31 cellular contexts compared by ENCODE assay signal in genomic region chr7:131493559-131493958, GRCh38.
DNase-seq lines count a peak whose midpoint lies in the region; ATAC-seq and TF ChIP-seq lines count a peak whose summit lies in the region.
"Had no signal": no experiment of that assay in that cellular context is flagged by ENCODE, and none has a peak within 500 bp of the region (broad histone marks: within the 10 kb centered on the region; RNA-seq: fewer than 3 reads in every experiment).

No MANE protein-coding gene starts in this region.

- peaks cover 97% of the 10 kb centered on the region for H3F3A ChIP-seq in GM23248 (ENCODE audit: insufficient read depth)
- H3F3A ChIP-seq in SK-N-SH (replicated peaks; ENCODE audit: insufficient read depth), result peaks cover 98% of the 10 kb centered on the region

- no peaks in the 10 kb centered on the region for H3K4me1 Mint-ChIP-seq in stimulated activated effector memory CD8-positive, alpha-beta T cell treated with anti-CD3 and anti-CD28 coated beads, Interleukin-12 subunit alpha, Interleukin-12 subunit beta, amount 100 ng/mL, for 72 hours
- H3K4me1 Mint-ChIP-seq: activated CD4-positive, alpha-beta T cell treated with anti-CD3 and anti-CD28 coated beads for 36 hours; activated naive CD4-positive, alpha-beta T cell treated with anti-CD3 and anti-CD28 coated beads, Interleukin-2, amount 10 ng/mL, durations not matched to agents 7 days and 5 days; naive thymus-derived CD4-positive, alpha-beta T cell; stimulated activated memory B cell treated with anti-CD40 and anti-IgM and Interleukin-4, amounts not matched to agents 10 μg/mL and 1 μg/mL and 100 μg/mL, for 72 hours had no signal

- no peaks in the 10 kb centered on the region for H3K79me2 ChIP-seq in GM23248 (ENCODE audit: insufficient read depth)
- H3K79me2 ChIP-seq in SK-N-SH (ENCODE audit: insufficient read depth), result no peaks in the 10 kb centered on the region

- H3K4me2 ChIP-seq in GM23248 (ENCODE audit: unreplicated experiment) (no peak overlapping the region), SK-N-SH (no peak overlapping the region)

- peaks cover 22% of the 10 kb centered on the region for H3K36me3 Mint-ChIP-seq in stimulated activated effector memory CD8-positive, alpha-beta T cell treated with anti-CD3 and anti-CD28 coated beads, Interleukin-12 subunit alpha, Interleukin-12 subunit beta, amount 100 ng/mL, for 72 hours

- H3K27ac ChIP-seq in GM23248, result peak overlapping the region; percentile 65
- peak overlapping the region; percentile 39 to 53; a peak in 3 of 4 replicates for H3K27ac ChIP-seq in SK-N-SH (ENCODE audit: low read depth in 2 of 2, low read length in 1 of 2)
- H3K27ac ChIP-seq in upper lobe of left lung, result no peak overlapping the region
- H3K27ac ChIP-seq: adrenal gland, body of pancreas, foreskin keratinocyte, psoas muscle had no signal

- H3K9ac ChIP-seq in GM23248, result no peak overlapping the region
- no peak overlapping the region for H3K9ac ChIP-seq in SK-N-SH

- no peak for ATAC-seq in upper lobe of left lung (ENCODE audit: low FRiP score in 2 of 2)
- ATAC-seq in stimulated activated effector memory CD8-positive, alpha-beta T cell treated with anti-CD3 and anti-CD28 coated beads, Interleukin-12 subunit alpha, Interleukin-12 subunit beta, amount 100 ng/mL, for 72 hours, result no peak
- ATAC-seq: activated CD4-positive, alpha-beta T cell treated with anti-CD3 and anti-CD28 coated beads for 36 hours; activated CD8-positive, alpha-beta T cell treated with anti-CD3 and anti-CD28 coated beads, Interleukin-2, amount 10 ng/mL, durations not matched to agents 7 days and 5 days; body of pancreas; esophagus mucosa; foreskin keratinocyte; naive thymus-derived CD4-positive, alpha-beta T cell; PC-3; psoas muscle; stimulated activated memory B cell treated with anti-CD40 and anti-IgM and Interleukin-4, amounts not matched to agents 10 μg/mL and 1 μg/mL and 100 μg/mL, for 72 hours had no signal

- intact Hi-C loops in cardiac septum (cut with DNase I), result no loop called here

- H2AFZ ChIP-seq in GM23248 (no peak overlapping the region), SK-N-SH (ENCODE audit: low read depth) (no peak overlapping the region)

- in situ Hi-C loops in GM23248 (cut with MboI), result no loop called here

- H3K4me3 ChIP-seq in AG10803 (ENCODE audit: low read length) (no peak overlapping the region), GM23248 (no peak overlapping the region), SK-N-SH (ENCODE audit: low read depth in 2 of 2, low read length in 1 of 2) (no peak overlapping the region), upper lobe of left lung (no peak overlapping the region)
- H3K4me3 ChIP-seq: adrenal gland, body of pancreas, psoas muscle had no signal

- no peaks in the 10 kb centered on the region for H3K9me2 ChIP-seq in GM23248 (ENCODE audit: insufficient read depth)
- no peaks in the 10 kb centered on the region for H3K9me2 ChIP-seq in SK-N-SH

- DNase-seq in AG10803 (ENCODE audit: low read depth) (peak; percentile 66), GM23248 (peak; percentile 52), SK-N-SH (no peak), globus pallidus (ENCODE audit: low spot score) (peak; percentile 24), NCI-H2029 treated with DMSO at 0.1 percent for 48 hours (lab: John Stamatoyannopoulos, UW) (no peak), upper lobe of left lung (no peak), cardiac septum (ENCODE audit: low spot score) (no peak)
- DNase-seq in stimulated activated effector memory CD8-positive, alpha-beta T cell treated with anti-CD3 and anti-CD28 coated beads, Interleukin-12 subunit alpha, Interleukin-12 subunit beta, amount 100 ng/mL, for 72 hours (ENCODE audit: low spot score in 2 of 2), result no peak
- DNase-seq: activated CD4-positive, alpha-beta T cell treated with anti-CD3 and anti-CD28 coated beads for 36 hours; activated CD8-positive, alpha-beta T cell treated with anti-CD3 and anti-CD28 coated beads, Interleukin-2, amount 10 ng/mL, durations not matched to agents 7 days and 5 days; activated naive CD4-positive, alpha-beta T cell treated with anti-CD3 and anti-CD28 coated beads, Interleukin-2, amount 10 ng/mL, durations not matched to agents 7 days and 5 days; adrenal gland; body of pancreas; C1 segment of cervical spinal cord; cerebellar nuclear complex; dermis blood vessel endothelial cell; DMS79 treated with DMSO at 0.1 percent for 48 hours; foreskin keratinocyte; GF-D8; kidney glomerular epithelial cell; midbrain; naive thymus-derived CD4-positive, alpha-beta T cell; NCI-H1048; NCI-H2029; NK-92 treated with Interleukin-12 subunit alpha and Interleukin-12 subunit beta, amount 100 ng/mL, for 24 hours; occipital lobe; PC-3; psoas muscle had no signal

- no peaks in the 10 kb centered on the region for H3K9me3 Mint-ChIP-seq in stimulated activated effector memory CD8-positive, alpha-beta T cell treated with anti-CD3 and anti-CD28 coated beads, Interleukin-12 subunit alpha, Interleukin-12 subunit beta, amount 100 ng/mL, for 72 hours
- H3K9me3 Mint-ChIP-seq: activated naive CD4-positive, alpha-beta T cell treated with anti-CD3 and anti-CD28 coated beads, Interleukin-2, amount 10 ng/mL, durations not matched to agents 7 days and 5 days; naive thymus-derived CD4-positive, alpha-beta T cell; stimulated activated memory B cell treated with anti-CD40 and anti-IgM and Interleukin-4, amounts not matched to agents 10 μg/mL and 1 μg/mL and 100 μg/mL, for 72 hours; type B pancreatic cell had no signal

- TF ChIP-seq RAD21 in SK-N-SH (IDR thresholded peaks at IDR 0.05; ENCODE audit: low read length), result no peak

- no peak for TF ChIP-seq POLR2A in upper lobe of left lung (IDR thresholded peaks at IDR 0.05)

- no peaks in the 10 kb centered on the region for H3K9me3 ChIP-seq in GM23248 (ENCODE audit: low read depth)
- H3K9me3 ChIP-seq in SK-N-SH, result no peaks in the 10 kb centered on the region
- H3K9me3 ChIP-seq in upper lobe of left lung, result no peaks in the 10 kb centered on the region
- H3K9me3 ChIP-seq: adrenal gland, body of pancreas, psoas muscle had no signal

- TF ChIP-seq EP300 in SK-N-SH (IDR thresholded peaks at IDR 0.05; ENCODE audit: borderline replicate concordance in 1 of 2, low read depth in 1 of 2, low read length in 1 of 2) (no peak), upper lobe of left lung (IDR thresholded peaks at IDR 0.05) (no peak)

- no peak overlapping the region for H3K4me3 Mint-ChIP-seq in stimulated activated effector memory CD8-positive, alpha-beta T cell treated with anti-CD3 and anti-CD28 coated beads, Interleukin-12 subunit alpha, Interleukin-12 subunit beta, amount 100 ng/mL, for 72 hours
- H3K4me3 Mint-ChIP-seq: activated CD4-positive, alpha-beta T cell treated with anti-CD3 and anti-CD28 coated beads for 36 hours; activated CD8-positive, alpha-beta T cell treated with anti-CD3 and anti-CD28 coated beads, Interleukin-2, amount 10 ng/mL, durations not matched to agents 7 days and 5 days; activated naive CD4-positive, alpha-beta T cell treated with anti-CD3 and anti-CD28 coated beads, Interleukin-2, amount 10 ng/mL, durations not matched to agents 7 days and 5 days; naive thymus-derived CD4-positive, alpha-beta T cell; stimulated activated memory B cell treated with anti-CD40 and anti-IgM and Interleukin-4, amounts not matched to agents 10 μg/mL and 1 μg/mL and 100 μg/mL, for 72 hours; type B pancreatic cell had no signal

- H3K4me1 ChIP-seq in GM23248 (ENCODE audit: insufficient read depth) (peaks cover 34% of the 10 kb centered on the region), SK-N-SH (ENCODE audit: control insufficient read depth in 1 of 2, insufficient read depth in 2 of 2, low read depth in 1 of 2, low read length in 1 of 2) (peaks cover 4 to 14% of the 10 kb centered on the region in 2 experiments; a peak in 2 of 4 replicates), upper lobe of left lung (peaks cover 0 to 7% (median 2%) of the 10 kb centered on the region in 4 donors)
- H3K4me1 ChIP-seq: adrenal gland, psoas muscle had no signal

- CTCF ChIA-PET in SK-N-SH (lab: Yijun Ruan, JAX), result interaction anchor here (0.9 to 12.9 kb wide), 10 partner anchors 15 to 597 kb away, joined by 3 to 91 read pairs (median 4); no protein-coding TSS in a partner anchor

- H3K27ac Mint-ChIP-seq in stimulated activated effector memory CD8-positive, alpha-beta T cell treated with anti-CD3 and anti-CD28 coated beads, Interleukin-12 subunit alpha, Interleukin-12 subunit beta, amount 100 ng/mL, for 72 hours, result no peak overlapping the region
- H3K27ac Mint-ChIP-seq: activated CD4-positive, alpha-beta T cell treated with anti-CD3 and anti-CD28 coated beads for 36 hours; activated CD8-positive, alpha-beta T cell treated with anti-CD3 and anti-CD28 coated beads, Interleukin-2, amount 10 ng/mL, durations not matched to agents 7 days and 5 days; activated naive CD4-positive, alpha-beta T cell treated with anti-CD3 and anti-CD28 coated beads, Interleukin-2, amount 10 ng/mL, durations not matched to agents 7 days and 5 days; stimulated activated memory B cell treated with anti-CD40 and anti-IgM and Interleukin-4, amounts not matched to agents 10 μg/mL and 1 μg/mL and 100 μg/mL, for 72 hours; type B pancreatic cell had no signal

- H4K20me1 ChIP-seq in GM23248 (ENCODE audit: insufficient read depth) (no peaks in the 10 kb centered on the region), SK-N-SH (ENCODE audit: insufficient read depth) (peaks cover 6% of the 10 kb centered on the region; the same call in 1 of the 2 replicates)

- H3K27me3 ChIP-seq in GM23248 (replicated peaks; ENCODE audit: insufficient read depth) (no peaks in the 10 kb centered on the region), SK-N-SH (ENCODE audit: insufficient read depth) (no peaks in the 10 kb centered on the region), upper lobe of left lung (no peaks in the 10 kb centered on the region)
- H3K27me3 ChIP-seq: adrenal gland, body of pancreas, foreskin keratinocyte had no signal

- TF ChIP-seq CTCF in AG10803 (conservative IDR thresholded peaks at IDR 0.05; ENCODE audit: low read length) (no peak), SK-N-SH (IDR thresholded peaks at IDR 0.05) (no peak), upper lobe of left lung (IDR thresholded peaks at IDR 0.05) (no peak)

- POLR2A ChIA-PET in SK-N-SH (lab: Yijun Ruan, JAX), result interaction anchor here (1.7 kb wide), 1 partner anchor 10 kb away, joined by 5 read pairs; no protein-coding TSS in a partner anchor

- H3K36me3 ChIP-seq in GM23248 (ENCODE audit: low read depth), result peaks cover 16% of the 10 kb centered on the region; the same call in 1 of the 2 replicates
- peaks cover 60 to 65% of the 10 kb centered on the region in 2 experiments for H3K36me3 ChIP-seq in SK-N-SH (replicated peaks in 1 of 2; ENCODE audit: control insufficient read depth in 1 of 2, insufficient read depth in 2 of 2, low read length in 1 of 2)
- H3K36me3 ChIP-seq in upper lobe of left lung, result peaks cover 0 to 37% (median 5%) of the 10 kb centered on the region in 4 donors
- H3K36me3 ChIP-seq: adrenal gland had no signal

Comparison
In these comparisons a context has a peak if more than half of its experiments do, and no peak if none do; other contexts are left out.
1. DNase-seq: peak in AG10803 (single experiment), GM23248 (single experiment) and globus pallidus (single experiment); none in SK-N-SH (single experiment), NCI-H2029 treated with DMSO at 0.1 percent for 48 hours (single experiment), upper lobe of left lung (0 of 2), stimulated activated effector memory CD8-positive, alpha-beta T cell treated with anti-CD3 and anti-CD28 coated beads, Interleukin-12 subunit alpha, Interleukin-12 subunit beta, amount 100 ng/mL, for 72 hours (0 of 2) and cardiac septum (single experiment).
2. H3K27ac ChIP-seq: peak in GM23248 (single experiment) and SK-N-SH (2 of 2); none in upper lobe of left lung (0 of 4).